ENCODE assay signal across 20 cellular contexts in genomic region chr1:30713211-30713770, GRCh38. TPM values are rescaled to one million over a fixed set of nuclear protein-coding genes. Genes with fewer than 3 reads are reported as not detected.
"Had no signal": no experiment of that assay in that cellular context is flagged by ENCODE, and none has a peak within 500 bp of the region (broad histone marks: within the 10 kb centered on the region; RNA-seq: fewer than 3 reads in every experiment).

No MANE protein-coding gene starts in this region.

- H3K27me3 ChIP-seq: breast epithelium, gastroesophageal sphincter, right atrium auricular region, transverse colon had no signal

- H3K27ac ChIP-seq: breast epithelium, epithelial cell of prostate, gastroesophageal sphincter, left lung, right atrium auricular region, transverse colon had no signal

- H3K4me1 ChIP-seq: breast epithelium had no signal

- H3K4me3 ChIP-seq: breast epithelium, gastroesophageal sphincter, left lung, right atrium auricular region, skin epidermis, transverse colon had no signal

- H3K9me3 ChIP-seq: breast epithelium had no signal

- ATAC-seq: activated CD4-positive, CD25-positive, alpha-beta regulatory T cell treated with anti-CD3 and anti-CD28 coated beads, Interleukin-2, amount 50 U/mL, for 24 hours; activated T-helper 17 cell treated with anti-CD3 and anti-CD28 coated beads, Interleukin-2, amount 50 U/mL, for 72 hours; gastroesophageal sphincter; left lung; naive thymus-derived CD8-positive, alpha-beta T cell had no signal

- DNase-seq: activated naive CD4-positive, alpha-beta T cell treated with Interleukin-2 at 50 U/mL for 16 hours; activated T-cell treated with anti-CD3 and anti-CD28 coated beads for 4 hours; anterior cingulate cortex; islet precursor cell; left lung; mammary epithelial cell; naive thymus-derived CD8-positive, alpha-beta T cell; stimulated activated CD4-positive, alpha-beta T cell treated with anti-CD3 and anti-CD28 coated beads, Interleukin-15, amount 100 ng/mL, for 24 hours; stimulated activated CD4-positive, alpha-beta T cell treated with anti-CD3 and anti-CD28 coated beads, Interleukin-4, amount 100 ng/mL, for 1 hour; stimulated activated naive CD4-positive, alpha-beta T cell; transverse colon had no signal

- H3K36me3 ChIP-seq: breast epithelium, gastroesophageal sphincter, left lung, right atrium auricular region, transverse colon had no signal

RNA-seq across cellular contexts. Expression of gene MATN1, which starts 10.1 kb away (rescaled TPM):
- total RNA-seq: breast epithelium, gastroesophageal sphincter, mammary epithelial cell, posterior vena cava, right atrium auricular region, subcutaneous adipose tissue, transverse colon had no signal
